26 cellular contexts compared by ENCODE assay signal in genomic region chrX:23816179-23816578, GRCh38.
"Had no signal": no experiment of that assay in that cellular context is flagged by ENCODE, and none has a peak within 500 bp of the region (broad histone marks: within the 10 kb centered on the region; RNA-seq: fewer than 3 reads in every experiment).

No MANE protein-coding gene starts in this region.

- H3K4me1 ChIP-seq: colonic mucosa, esophagus squamous epithelium, lower lobe of right lung, prostate gland, right atrium auricular region, sigmoid colon, suprapubic skin, transverse colon, upper lobe of right lung, uterus had no signal

- H3K4me3 ChIP-seq: colonic mucosa, esophagus squamous epithelium, heart right ventricle, lower lobe of right lung, prostate gland, right atrium auricular region, sigmoid colon, suprapubic skin, transverse colon, upper lobe of right lung, uterus had no signal

- H3K27me3 ChIP-seq: colonic mucosa, esophagus squamous epithelium, right atrium auricular region, sigmoid colon, suprapubic skin, transverse colon, upper lobe of right lung, uterus had no signal

- H3K4me1 Mint-ChIP-seq: stimulated activated naive CD8-positive, alpha-beta T cell treated with anti-CD3 and anti-CD28 coated beads, Interleukin-15, amount 100 ng/mL, for 72 hours had no signal

- H3K27ac ChIP-seq: colonic mucosa, esophagus squamous epithelium, heart right ventricle, lower lobe of right lung, prostate gland, right atrium auricular region, sigmoid colon, suprapubic skin, transverse colon, upper lobe of right lung, uterus had no signal

- H3K9me3 Mint-ChIP-seq: dendritic cell treated with granulocyte-macrophage colony-stimulating factor and Interleukin-4, amounts not matched to agents 40 ng/mL and 50 ng/mL, for 4 days; mesothelial cell of epicardium; nephron; stimulated activated naive CD8-positive, alpha-beta T cell treated with anti-CD3 and anti-CD28 coated beads, Interleukin-15, amount 100 ng/mL, for 72 hours had no signal

- H3K36me3 Mint-ChIP-seq: mesothelial cell of epicardium; naive thymus-derived CD4-positive, alpha-beta T cell had no signal

- H3K4me3 Mint-ChIP-seq: dendritic cell treated with granulocyte-macrophage colony-stimulating factor and Interleukin-4, amounts not matched to agents 40 ng/mL and 50 ng/mL, for 4 days; mesothelial cell of epicardium; naive thymus-derived CD4-positive, alpha-beta T cell; nephron; stimulated activated naive CD8-positive, alpha-beta T cell treated with anti-CD3 and anti-CD28 coated beads, Interleukin-15, amount 100 ng/mL, for 72 hours had no signal

- H3K9me3 ChIP-seq: colonic mucosa, lower lobe of right lung, prostate gland, sigmoid colon, suprapubic skin, transverse colon, upper lobe of right lung, uterus had no signal

- H3K27me3 Mint-ChIP-seq: dendritic cell treated with granulocyte-macrophage colony-stimulating factor and Interleukin-4, amounts not matched to agents 40 ng/mL and 50 ng/mL, for 4 days; stimulated activated naive CD8-positive, alpha-beta T cell treated with anti-CD3 and anti-CD28 coated beads, Interleukin-15, amount 100 ng/mL, for 72 hours had no signal

- H3K36me3 ChIP-seq: colonic mucosa, esophagus squamous epithelium, heart right ventricle, lower lobe of right lung, prostate gland, right atrium auricular region, sigmoid colon, suprapubic skin, transverse colon, upper lobe of right lung, uterus had no signal

- H3K27ac Mint-ChIP-seq: dendritic cell treated with granulocyte-macrophage colony-stimulating factor and Interleukin-4, amounts not matched to agents 40 ng/mL and 50 ng/mL, for 4 days; mesothelial cell of epicardium; naive thymus-derived CD4-positive, alpha-beta T cell; nephron had no signal

- DNase-seq: colonic mucosa; effector memory CD4-positive, alpha-beta T cell; erythroblast; esophagus squamous epithelium; foreskin melanocyte; glutamatergic neuron; heart right ventricle; hippocampal formation; left cardiac atrium; left ventricle myocardium superior; lower lobe of right lung; naive thymus-derived CD4-positive, alpha-beta T cell; nucleus accumbens; sigmoid colon; stimulated activated CD4-positive, alpha-beta T cell treated with anti-CD3 and anti-CD28 coated beads, Interleukin-4, amount 100 ng/mL, for 4 hours; stimulated activated naive CD4-positive, alpha-beta T cell; stimulated activated naive CD8-positive, alpha-beta T cell treated with anti-CD3 and anti-CD28 coated beads, Interleukin-15, amount 100 ng/mL, for 72 hours; transverse colon; upper lobe of right lung; uterus had no signal

- ATAC-seq: heart right ventricle; left cardiac atrium; left ventricle myocardium superior; lower lobe of right lung; naive thymus-derived CD4-positive, alpha-beta T cell; stimulated activated naive CD8-positive, alpha-beta T cell treated with anti-CD3 and anti-CD28 coated beads, Interleukin-15, amount 100 ng/mL, for 72 hours; upper lobe of right lung had no signal
